ENCODE assay signal across 8 cellular contexts in genomic region chr12:51238037-51238509, GRCh38. TPM values are rescaled to one million over a fixed set of nuclear protein-coding genes. Genes with fewer than 3 reads are reported as not detected.
DNase-seq lines count a peak whose midpoint lies in the region; ATAC-seq, FAIRE-seq and TF ChIP-seq lines count a peak whose summit lies in the region.

No MANE protein-coding gene starts in this region.

- no peak for FAIRE-seq in K562 (lab: Jason Lieb, UNC)

- peaks cover 6% of the 10 kb centered on the region for H3K36me3 Mint-ChIP-seq in activated naive CD4-positive, alpha-beta T cell treated with anti-CD3 and anti-CD28 coated beads, Interleukin-2, amount 50 U/mL, for 24 hours

- no peaks in the 10 kb centered on the region for H3K9me3 Mint-ChIP-seq in activated naive CD4-positive, alpha-beta T cell treated with anti-CD3 and anti-CD28 coated beads, Interleukin-2, amount 50 U/mL, for 24 hours

- WGBS in K562 (ENCODE audit: insufficient coverage, low coverage, missing lambda C conversion rate), result 26% methylated on average over 9 of the region's 10 CpGs
- WGBS in lung, 2 donors, result 7 to 10% methylated on average over 10 of the region's 10 CpGs
- WGBS in urinary bladder, result 12% methylated on average over 10 of the region's 10 CpGs

- H3K27me3 Mint-ChIP-seq in activated naive CD4-positive, alpha-beta T cell treated with anti-CD3 and anti-CD28 coated beads, Interleukin-2, amount 50 U/mL, for 24 hours, result no peaks in the 10 kb centered on the region

- H3K27ac Mint-ChIP-seq in activated naive CD4-positive, alpha-beta T cell treated with anti-CD3 and anti-CD28 coated beads, Interleukin-2, amount 50 U/mL, for 24 hours, result peak overlapping the region; percentile 98

- peak overlapping the region; percentile 95 for H3K4me2 ChIP-seq in K562 (ENCODE audit: insufficient read depth, low read length)

- no peak; the same call in 2 of the 3 replicates for ATAC-seq in K562
- ATAC-seq in lung (ENCODE audit: insufficient read depth, low FRiP score), result no peak
- ATAC-seq in HG02588 (IDR thresholded peaks at IDR 0.05; ENCODE audit: unreplicated experiment), result no peak

- peak overlapping the region; percentile 96 for H3K4me3 Mint-ChIP-seq in activated naive CD4-positive, alpha-beta T cell treated with anti-CD3 and anti-CD28 coated beads, Interleukin-2, amount 50 U/mL, for 24 hours

- no peak for TF ChIP-seq CTCF in K562 (IDR thresholded peaks at IDR 0.05 in 2 of 3, conservative IDR thresholded peaks at IDR 0.05 in 1 of 3; ENCODE audit: insufficient read depth in 2 of 3, low read depth in 1 of 3, low read length in 3 of 3)
- no peak for TF ChIP-seq CTCF in lung (IDR thresholded peaks at IDR 0.05; ENCODE audit: control extremely low read depth, extremely low read depth)

- no peak for TF ChIP-seq POLR2A in K562 (conservative IDR thresholded peaks at IDR 0.05)

- H3K27ac ChIP-seq in KOPT-K1 (ENCODE audit: low read depth, low read length, poor library complexity, severe bottlenecking), result peak overlapping the region; percentile 99
- peak overlapping the region; percentile 42 for H3K27ac ChIP-seq in K562 (ENCODE audit: extremely low read depth, low read depth, low read length)
- peak overlapping the region; percentile 39 to 90 for H3K27ac ChIP-seq in lung (ENCODE audit: low read depth in 1 of 2, low read length in 1 of 2)
- H3K27ac ChIP-seq in urinary bladder (ENCODE audit: low read depth), result no peak overlapping the region

- peaks cover 27% of the 10 kb centered on the region for H3K79me2 ChIP-seq in K562 (ENCODE audit: control insufficient read depth, insufficient read depth, low read length)

- no peak for TF ChIP-seq EP300 in K562 (IDR thresholded peaks at IDR 0.05; ENCODE audit: low read length)

- peaks cover 42% of the 10 kb centered on the region for H3K4me1 Mint-ChIP-seq in activated naive CD4-positive, alpha-beta T cell treated with anti-CD3 and anti-CD28 coated beads, Interleukin-2, amount 50 U/mL, for 24 hours

- in situ Hi-C loops in K562 (cut with MboI), result no loop called here

- CTCF ChIA-PET in K562 (lab: Yijun Ruan, JAX; ENCODE audit: low intra/inter-chr PET ratio), result no interaction called here

- H3K9me1 ChIP-seq in K562 (ENCODE audit: control insufficient read depth, insufficient read depth, low read length), result no peaks in the 10 kb centered on the region

- H3K9me3 ChIP-seq in KOPT-K1 (ENCODE audit: insufficient read depth, low read length, poor library complexity, severe bottlenecking) (no peaks in the 10 kb centered on the region), K562 (replicated peaks; ENCODE audit: control insufficient read depth, insufficient read depth, low read depth, low read length) (no peaks in the 10 kb centered on the region), lung (ENCODE audit: control insufficient read depth in 2 of 2, insufficient read depth in 1 of 2, low read length in 1 of 2) (no peaks in the 10 kb centered on the region)

- POLR2A ChIA-PET in K562 (lab: Yijun Ruan, JAX), result interaction anchor here (0.6 to 4.6 kb wide), 18 partner anchors 9 to 1685 kb away, joined by 3 to 37 read pairs (median 4); partner anchors contain the start of genes POU6F1 and SLC11A2

- H3K9ac ChIP-seq in K562 (ENCODE audit: insufficient read depth in 1 of 2, low read depth in 2 of 2, low read length in 2 of 2), result peak overlapping the region; percentile 87 to 100; a peak in 3 of 4 replicates

- H3K27me3 ChIP-seq in K562 (ENCODE audit: control insufficient read depth in 2 of 2, insufficient read depth in 2 of 2, low read length in 2 of 2) (no peaks in the 10 kb centered on the region), lung (ENCODE audit: control insufficient read depth, insufficient read depth) (no peaks in the 10 kb centered on the region)

- peak overlapping the region; percentile 95 for H2AFZ ChIP-seq in K562 (ENCODE audit: low read depth, low read length)

- H3K36me3 ChIP-seq in KOPT-K1 (ENCODE audit: insufficient read depth, low read length) (peaks cover 33% of the 10 kb centered on the region), K562 (ENCODE audit: control insufficient read depth, insufficient read depth, low read length) (peaks cover 33% of the 10 kb centered on the region), lung (ENCODE audit: control insufficient read depth in 2 of 2, insufficient read depth in 2 of 2, low read length in 2 of 2) (peaks cover 17 to 19% of the 10 kb centered on the region in 2 donors), urinary bladder (ENCODE audit: insufficient read depth) (peaks cover 2% of the 10 kb centered on the region)

- H3K4me3 ChIP-seq in K562 (peak overlapping the region; percentile 93), lung (peak overlapping the region; percentile 47), urinary bladder (ENCODE audit: low read depth, low read length) (peak overlapping the region; percentile 71)

- TF ChIP-seq RAD21 in K562 (CRISPR knock-in tag; conservative IDR thresholded peaks at IDR 0.05 in 1 of 2, IDR thresholded peaks at IDR 0.05 in 1 of 2), result no peak

- BruUV-seq in K562 (replicated peaks; lab: Mats Ljungman, UMichigan), result no TSS peak

- intact Hi-C loops in K562 (cut with micrococcal nuclease), result loop anchor here (2.0 kb wide), 1 partner anchor 19 kb away; the partner anchor contains the start of gene POU6F1

- peaks cover 4 to 22% of the 10 kb centered on the region in 2 experiments; a peak in 4 of 5 replicates for H3K4me1 ChIP-seq in K562 (replicated peaks in 1 of 2; ENCODE audit: control insufficient read depth in 2 of 2, insufficient read depth in 2 of 2, low read length in 2 of 2)
- peaks cover 5 to 9% of the 10 kb centered on the region in 2 donors for H3K4me1 ChIP-seq in lung (ENCODE audit: control insufficient read depth in 2 of 2, insufficient read depth in 2 of 2, low read length in 2 of 2)
- no peaks in the 10 kb centered on the region for H3K4me1 ChIP-seq in urinary bladder (ENCODE audit: insufficient read depth)

- no peak for DNase-seq in activated naive CD4-positive, alpha-beta T cell treated with Interleukin-2 at 50 U/mL for 16 hours
- DNase-seq in K562 (ENCODE audit: extremely low read depth in 1 of 4, low spot score in 3 of 4), result no peak
- no peak for DNase-seq in lung (ENCODE audit: low spot score)
- no peak for DNase-seq in mucosa of gallbladder (ENCODE audit: low spot score)

- H4K20me1 ChIP-seq in K562 (replicated peaks; ENCODE audit: control insufficient read depth, insufficient read depth, low read length), result no peaks in the 10 kb centered on the region; the same call in 1 of the 2 replicates

RNA-seq across cellular contexts. Expression of gene DAZAP2, which starts 0.6 kb away (rescaled TPM):
- total RNA-seq in K562 (2011; cell fraction: chromatin; rRNA removed; ENCODE audit: low replicate concordance), result 65.3 and 70.8 TPM in 2 replicates
- 50.3 and 56.7 TPM in 2 replicates for total RNA-seq in K562 (2011; cell fraction: nucleolus; rRNA removed)
- 71.7 and 79.8 TPM in 2 replicates for total RNA-seq in K562 (2011; cell fraction: nucleoplasm; rRNA removed)
- total RNA-seq in K562 (2014; rRNA removed), result 111 and 116 TPM in 2 replicates
- total RNA-seq in K562 (2014; rRNA removed; fragmentation: Illumina TruSeq; extraction: Trizol), result 144 and 149 TPM in 2 replicates
- total RNA-seq in K562 (2015; rRNA removed; fragmentation: Illumina TruSeq; extraction: Trizol), result 194 and 195 TPM in 2 replicates
- total RNA-seq in K562 (2021), result 129 and 132 TPM in 2 replicates
- polyA plus RNA-seq in K562 (2011; rRNA removed), result 329 and 342 TPM in 2 replicates
- 426 and 578 TPM in 2 replicates for polyA plus RNA-seq in K562 (2011; cell fraction: cytosol; rRNA removed)
- polyA plus RNA-seq in K562 (2011; cell fraction: nucleus; rRNA removed), result 135 and 184 TPM in 2 replicates
- 215 and 432 TPM in 2 replicates for polyA plus RNA-seq in K562 (2012)
- 276 and 289 TPM in 2 replicates for polyA plus RNA-seq in K562 (2014; fragmentation: Illumina TruSeq; extraction: Trizol)
- 100 to 1,000 TPM; 364 to 668 TPM for polyA plus RNA-seq in K562 (2014; fragmentation: Nextera tagmentation; extraction: Ambion mirVana)
- 227 and 282 TPM in 2 replicates for polyA plus RNA-seq in K562 (2014; rRNA removed)
- polyA minus RNA-seq in K562 (2011; rRNA and poly(A)+ RNA removed), result 188 and 248 TPM in 2 replicates
- polyA minus RNA-seq in K562 (2011; cell fraction: cytosol; rRNA and poly(A)+ RNA removed), result 112 and 122 TPM in 2 replicates
- 28.7 and 52.4 TPM in 2 replicates for polyA minus RNA-seq in K562 (2011; cell fraction: nucleus; rRNA and poly(A)+ RNA removed)
- 100 to 1,000 TPM; 186 to 215 TPM for total RNA-seq in lung
- polyA plus RNA-seq in lung, result 100 to 1,000 TPM; 146 to 644 TPM
- 89.1 TPM for total RNA-seq in urinary bladder
- 487 TPM for polyA plus RNA-seq in urinary bladder
- total RNA-seq in mucosa of gallbladder, result 263 TPM

RNA-seq across cellular contexts. Expression of gene POU6F1, which starts 20.2 kb away (rescaled TPM):
- 8.6 and 29.6 TPM in 2 replicates for total RNA-seq in K562 (2011; cell fraction: chromatin; rRNA removed; ENCODE audit: low replicate concordance)
- total RNA-seq in K562 (2011; cell fraction: nucleolus; rRNA removed), result 5.3 and 7.0 TPM in 2 replicates
- 13.7 and 24.2 TPM in 2 replicates for total RNA-seq in K562 (2011; cell fraction: nucleoplasm; rRNA removed)
- total RNA-seq in K562 (2014; rRNA removed) (0.36 and 1.3 TPM in 2 replicates), K562 (2014; rRNA removed; fragmentation: Illumina TruSeq; extraction: Trizol) (1.4 and 2.0 TPM in 2 replicates), K562 (2015; rRNA removed; fragmentation: Illumina TruSeq; extraction: Trizol) (0.98 and 1.1 TPM in 2 replicates), K562 (2021) (3.3 and 4.0 TPM in 2 replicates), lung (10 to 100 TPM in 1 of 2 donors, 1 to 10 TPM in 1; 9.1 to 16.1 TPM), urinary bladder (4.3 TPM), mucosa of gallbladder (12.4 TPM)
- polyA plus RNA-seq in K562 (2011; rRNA removed) (3.0 and 3.4 TPM in 2 replicates), K562 (2014; fragmentation: Illumina TruSeq; extraction: Trizol) (1.1 and 1.4 TPM in 2 replicates), K562 (2014; fragmentation: Nextera tagmentation; extraction: Ambion mirVana) (under 1 TPM; 0.14 to 0.25 TPM), K562 (2014; rRNA removed) (0.78 and 1.4 TPM in 2 replicates), lung (1 to 10 TPM; 3.0 to 9.4 TPM), urinary bladder (10.6 TPM)
- polyA plus RNA-seq in K562 (2011; cell fraction: cytosol; rRNA removed), result 1.2 and 1.3 TPM in 2 replicates
- 7.9 and 10.0 TPM in 2 replicates for polyA plus RNA-seq in K562 (2011; cell fraction: nucleus; rRNA removed)
- polyA plus RNA-seq in K562 (2012), result 0.89 and 5.9 TPM in 2 replicates
- polyA minus RNA-seq in K562 (2011; rRNA and poly(A)+ RNA removed), result 1.5 and 1.6 TPM in 2 replicates
- polyA minus RNA-seq in K562 (2011; cell fraction: cytosol; rRNA and poly(A)+ RNA removed), result 2.1 and 2.3 TPM in 2 replicates
- 2.3 and 3.6 TPM in 2 replicates for polyA minus RNA-seq in K562 (2011; cell fraction: nucleus; rRNA and poly(A)+ RNA removed)

RNA-seq across cellular contexts. Expression of gene SMAGP, which starts 32.1 kb away (rescaled TPM):
- total RNA-seq in K562 (2011; cell fraction: chromatin; rRNA removed; ENCODE audit: low replicate concordance), result 33.1 and 42.1 TPM in 2 replicates
- 28.7 and 34.4 TPM in 2 replicates for total RNA-seq in K562 (2011; cell fraction: nucleolus; rRNA removed)
- total RNA-seq in K562 (2011; cell fraction: nucleoplasm; rRNA removed), result 43.1 and 65.2 TPM in 2 replicates
- 23.1 and 26.4 TPM in 2 replicates for total RNA-seq in K562 (2014; rRNA removed)
- 26.5 and 31.6 TPM in 2 replicates for total RNA-seq in K562 (2014; rRNA removed; fragmentation: Illumina TruSeq; extraction: Trizol)
- 24.9 and 25.3 TPM in 2 replicates for total RNA-seq in K562 (2015; rRNA removed; fragmentation: Illumina TruSeq; extraction: Trizol)
- total RNA-seq in K562 (2021), result 29.7 and 35.9 TPM in 2 replicates
- 52.2 and 62.3 TPM in 2 replicates for polyA plus RNA-seq in K562 (2011; rRNA removed)
- 47.6 and 61.5 TPM in 2 replicates for polyA plus RNA-seq in K562 (2011; cell fraction: cytosol; rRNA removed)
- polyA plus RNA-seq in K562 (2011; cell fraction: nucleus; rRNA removed), result 38.6 and 59.2 TPM in 2 replicates
- polyA plus RNA-seq in K562 (2012), result 40.6 and 110 TPM in 2 replicates
- 45.9 and 53.9 TPM in 2 replicates for polyA plus RNA-seq in K562 (2014; fragmentation: Illumina TruSeq; extraction: Trizol)
- polyA plus RNA-seq in K562 (2014; fragmentation: Nextera tagmentation; extraction: Ambion mirVana), result 10 to 100 TPM; 26.0 to 29.9 TPM
- 33.6 and 35.3 TPM in 2 replicates for polyA plus RNA-seq in K562 (2014; rRNA removed)
- polyA minus RNA-seq in K562 (2011; rRNA and poly(A)+ RNA removed), result 31.6 and 53.7 TPM in 2 replicates
- 14.2 and 22.0 TPM in 2 replicates for polyA minus RNA-seq in K562 (2011; cell fraction: cytosol; rRNA and poly(A)+ RNA removed)
- polyA minus RNA-seq in K562 (2011; cell fraction: nucleus; rRNA and poly(A)+ RNA removed), result 10.8 and 13.6 TPM in 2 replicates
- 10 to 100 TPM in 1 of 2 donors, 1 to 10 TPM in 1; 9.7 to 26.0 TPM for total RNA-seq in lung
- polyA plus RNA-seq in lung, result 10 to 100 TPM; 17.0 to 17.3 TPM
- 13.4 TPM for total RNA-seq in urinary bladder
- 10.0 TPM for polyA plus RNA-seq in urinary bladder
- 40.4 TPM for total RNA-seq in mucosa of gallbladder
